In genomic region chr20:46349742-46350056, GRCh38 we compare ENCODE assay signal across 1 cellular context.
TF ChIP-seq lines count a peak whose summit lies in the region.

No MANE protein-coding gene starts in this region.

TF ChIP-seq in endothelial cell of umbilical vein, 7 proteins besides CTCF, POLR2A, EP300 and RAD21:
- TF ChIP-seq FOS (IDR thresholded peaks at IDR 0.05; ENCODE audit: borderline replicate concordance, insufficient read depth, low read length) (no peak), GATA2 (IDR thresholded peaks at IDR 0.05; ENCODE audit: insufficient read depth, insufficient read length, low read depth, low read length) (no peak), JUN (IDR thresholded peaks at IDR 0.05; ENCODE audit: borderline replicate concordance, insufficient read depth, insufficient read length, low read depth) (no peak), POLR2AphosphoS5 (IDR thresholded peaks at IDR 0.05; ENCODE audit: insufficient read depth, low read depth, low read length) (no peak), EZH2 (IDR thresholded peaks at IDR 0.05; ENCODE audit: borderline replicate concordance, low read depth, low read length, severe bottlenecking) (no peak), MYC (IDR thresholded peaks at IDR 0.05; ENCODE audit: low read depth, low read length) (no peak), MAX (IDR thresholded peaks at IDR 0.05; ENCODE audit: insufficient read depth, insufficient read length) (no peak)
